8 cellular contexts compared by ENCODE assay signal in genomic region chr7:128937647-128938523, GRCh38. TPM values are rescaled to one million over a fixed set of nuclear protein-coding genes. Genes with fewer than 3 reads are reported as not detected.
DNase-seq lines count a peak whose midpoint lies in the region; ATAC-seq and TF ChIP-seq lines count a peak whose summit lies in the region.

IRF5 (plus strand) TSS chr7:128937927; CDS start chr7:128942082, 4,155 bp downstream.

- TF ChIP-seq POLR2A in prostate gland (IDR thresholded peaks at IDR 0.05), result peak; percentile 47

- no peaks in the 10 kb centered on the region for H3K9me3 ChIP-seq in prostate gland

- 1% methylated on average over 51 of the region's 82 CpGs for WGBS in prostate gland

- no peaks in the 10 kb centered on the region for H3K36me3 Mint-ChIP-seq in activated T-cell treated with anti-CD3 and anti-CD28 coated beads, Interleukin-2, amount 50 U/mL, for 24 hours (ENCODE audit: low read depth)
- peaks cover under 1% of the 10 kb centered on the region for H3K36me3 Mint-ChIP-seq in activated T-helper 17 cell treated with anti-CD3 and anti-CD28 coated beads, Interleukin-2, amount 50 U/mL, for 72 hours (ENCODE audit: low read depth)

- H3K4me3 ChIP-seq in prostate gland, result peak within 1 kb of the TSS; percentile 47 to 58

- no peak within 1 kb of the TSS for H3K27ac ChIP-seq in prostate gland

- no peaks in the 10 kb centered on the region for H3K36me3 ChIP-seq in prostate gland

- DNase-seq in activated T-cell treated with anti-CD3 and anti-CD28 coated beads, Interleukin-2, amount 50 U/mL, for 24 hours, result peak; percentile 59
- no peak for DNase-seq in activated T-cell treated with anti-CD3 and anti-CD28 coated beads, Interleukin-2, amount 50 U/mL, for 1 hour
- DNase-seq in LHCN-M2 (ENCODE audit: low read depth) (peak; percentile 11), left cardiac atrium (peak; percentile 50), prostate gland (ENCODE audit: low spot score) (peak; percentile 49), GOT3 (lab: John Stamatoyannopoulos, UW) (no peak), NCI-H524 treated with DMSO at 0.1 percent for 48 hours (lab: John Stamatoyannopoulos, UW) (no peak)

- H3K4me3 Mint-ChIP-seq in activated T-cell treated with anti-CD3 and anti-CD28 coated beads, Interleukin-2, amount 50 U/mL, for 24 hours, result peak within 1 kb of the TSS; percentile 83
- peak within 1 kb of the TSS; percentile 95 for H3K4me3 Mint-ChIP-seq in activated T-helper 17 cell treated with anti-CD3 and anti-CD28 coated beads, Interleukin-2, amount 50 U/mL, for 72 hours

- peaks cover 40% of the 10 kb centered on the region for H3K4me1 Mint-ChIP-seq in activated T-cell treated with anti-CD3 and anti-CD28 coated beads, Interleukin-2, amount 50 U/mL, for 24 hours (ENCODE audit: low read depth)
- H3K4me1 Mint-ChIP-seq in activated T-helper 17 cell treated with anti-CD3 and anti-CD28 coated beads, Interleukin-2, amount 50 U/mL, for 72 hours, result peaks cover 26% of the 10 kb centered on the region

- peak within 1 kb of the TSS; percentile 81 for H3K27ac Mint-ChIP-seq in activated T-cell treated with anti-CD3 and anti-CD28 coated beads, Interleukin-2, amount 50 U/mL, for 24 hours
- peak within 1 kb of the TSS; percentile 93 for H3K27ac Mint-ChIP-seq in activated T-helper 17 cell treated with anti-CD3 and anti-CD28 coated beads, Interleukin-2, amount 50 U/mL, for 72 hours

- H3K9me3 Mint-ChIP-seq in activated T-cell treated with anti-CD3 and anti-CD28 coated beads, Interleukin-2, amount 50 U/mL, for 24 hours, result no peaks in the 10 kb centered on the region
- H3K9me3 Mint-ChIP-seq in activated T-helper 17 cell treated with anti-CD3 and anti-CD28 coated beads, Interleukin-2, amount 50 U/mL, for 72 hours, result peaks cover 3% of the 10 kb centered on the region

- no peak for TF ChIP-seq CTCF in prostate gland (IDR thresholded peaks at IDR 0.05)

- H3K27me3 Mint-ChIP-seq in activated T-cell treated with anti-CD3 and anti-CD28 coated beads, Interleukin-2, amount 50 U/mL, for 24 hours, result peaks cover 42% of the 10 kb centered on the region
- H3K27me3 Mint-ChIP-seq in activated T-helper 17 cell treated with anti-CD3 and anti-CD28 coated beads, Interleukin-2, amount 50 U/mL, for 72 hours, result no peaks in the 10 kb centered on the region

- ATAC-seq in activated T-helper 17 cell treated with anti-CD3 and anti-CD28 coated beads, Interleukin-2, amount 50 U/mL, for 72 hours (replicated peaks), result peak; percentile 60
- ATAC-seq in left cardiac atrium, result peak; percentile 61 to 73

- intact Hi-C loops in left cardiac atrium (cut with DNase I) (no loop called here), prostate gland (cut with DNase I) (no loop called here)

- peaks cover 5% of the 10 kb centered on the region for H3K4me1 ChIP-seq in prostate gland (replicated peaks)

- no peaks in the 10 kb centered on the region for H3K27me3 ChIP-seq in prostate gland (replicated peaks; ENCODE audit: insufficient read depth)

RNA-seq across cellular contexts. Expression of gene IRF5, which starts in this region (rescaled TPM):
- total RNA-seq in LHCN-M2 (2014; rRNA removed) (0.19 and 0.75 TPM in 2 replicates), left cardiac atrium (1 to 10 TPM; 4.6 to 5.6 TPM), prostate gland (10 to 100 TPM in 1 of 2 donors, 1 to 10 TPM in 1; 6.0 to 10.6 TPM)
- polyA plus RNA-seq in LHCN-M2 (2012), result 0.21 TPM
- 10 to 100 TPM; 22.5 to 25.4 TPM for total RNA-seq in activated T-helper 17 cell treated with anti-CD3 and anti-CD28 coated beads, Interleukin-2, amount 50 U/mL, for 72 hours

Comparison
In these comparisons a context has a peak if more than half of its experiments do, and no peak if none do; other contexts are left out.
1. DNase-seq: peak in activated T-cell treated with anti-CD3 and anti-CD28 coated beads, Interleukin-2, amount 50 U/mL, for 24 hours (single experiment), left cardiac atrium (single experiment) and prostate gland (single experiment); none in activated T-cell treated with anti-CD3 and anti-CD28 coated beads, Interleukin-2, amount 50 U/mL, for 1 hour (single experiment), GOT3 (single experiment) and NCI-H524 treated with DMSO at 0.1 percent for 48 hours (single experiment).
2. Peak in DNase-seq in LHCN-M2; RNA of the gene not detected or under 1 TPM.